Comparison of ENCODE assay signal across 26 cellular contexts in the genomic region with DNA sequence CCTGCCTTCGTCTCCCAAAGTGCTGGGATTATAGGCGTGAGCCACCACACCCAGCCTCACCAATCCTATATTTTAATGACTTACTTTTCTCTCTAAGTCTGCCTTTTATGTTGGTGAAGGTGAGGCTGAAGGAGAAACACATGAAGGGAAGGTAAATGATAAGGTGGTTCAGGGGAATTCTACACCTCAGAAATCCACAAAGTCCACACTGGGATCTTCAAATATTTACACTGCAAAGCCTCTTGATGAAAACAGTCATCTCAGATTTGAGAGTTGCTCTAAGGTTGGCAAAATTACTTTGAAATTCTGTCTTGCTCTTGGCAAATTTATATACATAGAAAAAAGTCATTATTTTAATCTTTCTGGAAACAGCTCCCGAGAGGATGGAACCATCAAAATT. TPM values are rescaled to one million over a fixed set of nuclear protein-coding genes. Genes with fewer than 3 reads are reported as not detected.
"Had no signal": no experiment of that assay in that cellular context is flagged by ENCODE, and none has a peak within 500 bp of the region (broad histone marks: within the 10 kb centered on the region; RNA-seq: fewer than 3 reads in every experiment).

No MANE protein-coding gene starts in this region.

- H3K4me1 ChIP-seq: neural progenitor cell, parathyroid adenoma, psoas muscle, thyroid gland, tibial nerve, upper lobe of left lung, vagina had no signal

- H3K27ac ChIP-seq: neural progenitor cell, ovary, parathyroid adenoma, psoas muscle, skin epidermis, stomach, thoracic aorta, thyroid gland, tibial nerve, upper lobe of left lung, vagina had no signal

- H3K4me3 ChIP-seq: neural progenitor cell, ovary, psoas muscle, skin epidermis, stomach, thoracic aorta, thyroid gland, tibial nerve, upper lobe of left lung, vagina had no signal

- H3K4me2 ChIP-seq: neural progenitor cell had no signal

- H3K9ac ChIP-seq: neural progenitor cell, parathyroid adenoma had no signal

- FAIRE-seq: urothelium cell line had no signal

- ATAC-seq: naive thymus-derived CD4-positive, alpha-beta T cell; natural killer cell; psoas muscle; right cardiac atrium; sciatic nerve; stimulated activated effector memory CD8-positive, alpha-beta T cell treated with anti-CD3 and anti-CD28 coated beads, Interleukin-12 subunit alpha, Interleukin-12 subunit beta, amount 100 ng/mL, for 72 hours; stimulated activated naive B cell treated with anti-CD40 and anti-IgM and Interleukin-4, amounts not matched to agents 10 μg/mL and 1 μg/mL and 100 μg/mL, for 72 hours had no signal

- H3K27me3 ChIP-seq: neural progenitor cell, ovary, stomach, thyroid gland, tibial nerve, upper lobe of left lung, vagina had no signal

- H2AFZ ChIP-seq: neural progenitor cell, parathyroid adenoma had no signal

- H3K36me3 ChIP-seq: neural progenitor cell, ovary, stomach, thoracic aorta, thyroid gland, tibial nerve, upper lobe of left lung, vagina had no signal

- H3K9me3 ChIP-seq: ovary, psoas muscle, stomach, thoracic aorta, thyroid gland, tibial nerve, upper lobe of left lung, vagina had no signal

- H3K79me2 ChIP-seq: parathyroid adenoma had no signal

- DNase-seq: naive thymus-derived CD4-positive, alpha-beta T cell; natural killer cell; occipital lobe; ovary; posterior cingulate gyrus; psoas muscle; right cardiac atrium; stimulated activated CD4-positive, alpha-beta T cell treated with anti-CD3 and anti-CD28 coated beads, Interleukin-15, amount 100 ng/mL, for 24 hours; stimulated activated CD4-positive, alpha-beta T cell treated with anti-CD3 and anti-CD28 coated beads, Interleukin-2, amount 100 ng/mL, for 24 hours; stimulated activated CD4-positive, alpha-beta T cell treated with anti-CD3 and anti-CD28 coated beads, Interleukin-2, amount 100 ng/mL, for 48 hours; stimulated activated CD4-positive, alpha-beta T cell treated with anti-CD3 and anti-CD28 coated beads, Interleukin-4, amount 100 ng/mL, for 24 hours; stimulated activated naive B cell treated with anti-CD40 and anti-IgM and Interleukin-4, amounts not matched to agents 10 μg/mL and 1 μg/mL and 100 μg/mL, for 72 hours; stimulated activated naive CD4-positive, alpha-beta T cell treated with Interleukin-2 at 50 U/mL for 16 hours; stomach; thyroid gland; trophoblast cell; upper lobe of left lung had no signal

RNA-seq across cellular contexts. Expression of gene CACHD1, which starts 42.0 kb away (rescaled TPM):
- total RNA-seq: natural killer cell had no signal
